1 cellular context compared by ENCODE assay signal in the genomic region with DNA sequence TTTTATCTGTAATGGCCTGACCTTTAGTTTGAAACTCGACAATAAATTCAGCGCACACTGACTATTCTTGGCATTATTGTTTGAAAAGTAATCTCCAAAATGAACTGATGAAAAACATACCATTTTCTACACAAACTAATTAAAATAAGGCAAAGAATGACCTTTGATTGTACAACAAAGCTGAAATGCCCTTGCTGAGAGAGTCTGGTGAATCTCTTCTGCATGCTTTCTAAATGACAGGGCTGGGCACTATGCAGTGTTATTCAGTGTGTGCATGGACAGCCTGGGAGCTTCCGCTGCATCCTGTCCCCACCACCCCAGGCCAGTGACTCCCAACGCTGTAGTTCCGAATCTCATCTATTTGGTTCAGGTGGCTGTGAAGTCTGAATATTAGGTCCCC.
A peak's percentile ranks its signal among the peaks of the same experiment; 100 is the strongest.
TF ChIP-seq lines count a peak whose summit lies in the region.

No MANE protein-coding gene starts in this region.

TF ChIP-seq in SK-N-SH, 30 proteins besides CTCF, POLR2A, EP300 and RAD21:
- no peak for TF ChIP-seq REST (IDR thresholded peaks at IDR 0.05; ENCODE audit: low read depth, low read length)
- TF ChIP-seq RXRA (IDR thresholded peaks at IDR 0.05; ENCODE audit: borderline replicate concordance, low read depth): no peak
- TF ChIP-seq PBX3 (IDR thresholded peaks at IDR 0.05): peak; percentile 38; the same call in 1 of the 2 replicates
- TF ChIP-seq TEAD4 (IDR thresholded peaks at IDR 0.05; ENCODE audit: borderline replicate concordance, insufficient read depth): 0 out of 2 replicates have a peak, but pooled peaks have one; percentile 8
- TF ChIP-seq TCF12 (IDR thresholded peaks at IDR 0.05): peak; percentile 76
- TF ChIP-seq, protein P1, sequence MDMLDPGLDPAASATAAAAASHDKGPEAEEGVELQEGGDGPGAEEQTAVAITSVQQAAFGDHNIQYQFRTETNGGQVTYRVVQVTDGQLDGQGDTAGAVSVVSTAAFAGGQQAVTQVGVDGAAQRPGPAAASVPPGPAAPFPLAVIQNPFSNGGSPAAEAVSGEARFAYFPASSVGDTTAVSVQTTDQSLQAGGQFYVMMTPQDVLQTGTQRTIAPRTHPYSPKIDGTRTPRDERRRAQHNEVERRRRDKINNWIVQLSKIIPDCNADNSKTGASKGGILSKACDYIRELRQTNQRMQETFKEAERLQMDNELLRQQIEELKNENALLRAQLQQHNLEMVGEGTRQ (IDR thresholded peaks at IDR 0.05; ENCODE audit: borderline replicate concordance, low read depth, low read length): 0 out of 2 replicates have a peak, but pooled peaks have one; percentile 13
- TF ChIP-seq RFX5 (IDR thresholded peaks at IDR 0.05; ENCODE audit: low read length): no peak
- peak; percentile 51 for TF ChIP-seq RCOR1 (IDR thresholded peaks at IDR 0.05; ENCODE audit: low read length)
- peak; percentile 75 for TF ChIP-seq MXI1 (IDR thresholded peaks at IDR 0.05; ENCODE audit: low read depth, low read length)
